ENCODE assay signal across 8 cellular contexts in genomic region chr18:2846638-2847340, GRCh38. TPM values are rescaled to one million over a fixed set of nuclear protein-coding genes. Genes with fewer than 3 reads are reported as not detected.
DNase-seq lines count a peak whose midpoint lies in the region; ATAC-seq and TF ChIP-seq lines count a peak whose summit lies in the region.

Gene EMILIN2 (plus strand): TSS chr18:2847006. CDS start chr18:2847189, 183 bp downstream.

- no peak for TF ChIP-seq EP300 in gastroesophageal sphincter (IDR thresholded peaks at IDR 0.05)

- no peaks in the 10 kb centered on the region for H3K9me3 Mint-ChIP-seq in osteocyte (ENCODE audit: unreplicated experiment)

- peaks cover 4% of the 10 kb centered on the region for H3K27me3 Mint-ChIP-seq in osteocyte (ENCODE audit: unreplicated experiment)

- peak within 1 kb of the TSS; percentile 66 for H3K27ac Mint-ChIP-seq in osteocyte (ENCODE audit: unreplicated experiment)

- H3K27ac ChIP-seq in HUES48 (ENCODE audit: low read depth, low read length) (peak within 1 kb of the TSS; percentile 75), gastroesophageal sphincter (peak within 1 kb of the TSS; percentile 3 to 86 (median 78))

- H3K9ac ChIP-seq in HUES48 (ENCODE audit: low read depth, low read length), result peak within 1 kb of the TSS; percentile 55

- H3K27me3 ChIP-seq in HUES48 (ENCODE audit: control insufficient read depth, insufficient read depth, low read length), result peaks cover 68% of the 10 kb centered on the region
- peaks cover 61% of the 10 kb centered on the region for H3K27me3 ChIP-seq in gastroesophageal sphincter

- peak within 1 kb of the TSS; percentile 75 for H3K4me3 ChIP-seq in HUES48 (ENCODE audit: low read depth, low read length)
- peak within 1 kb of the TSS; percentile 35 to 59 for H3K4me3 ChIP-seq in gastroesophageal sphincter

- peak within 1 kb of the TSS; percentile 84 for H3K4me3 Mint-ChIP-seq in osteocyte (ENCODE audit: unreplicated experiment)

- peak; percentile 59 to 65 for TF ChIP-seq POLR2A in gastroesophageal sphincter (IDR thresholded peaks at IDR 0.05)

- peaks cover 4% of the 10 kb centered on the region for H3K4me1 ChIP-seq in HUES48 (ENCODE audit: control insufficient read depth, insufficient read depth, low read length)
- H3K4me1 ChIP-seq in gastroesophageal sphincter, result peaks cover 0 to 25% (median 7%) of the 10 kb centered on the region in 3 donors

- ATAC-seq in GM19035 (IDR thresholded peaks at IDR 0.05; ENCODE audit: unreplicated experiment) (peak; percentile 47), gastroesophageal sphincter (peak; percentile 70)

- H3K36me3 ChIP-seq in HUES48 (ENCODE audit: control insufficient read depth, insufficient read depth, low read length), result no peaks in the 10 kb centered on the region
- no peaks in the 10 kb centered on the region for H3K36me3 ChIP-seq in gastroesophageal sphincter

- H3K4me1 Mint-ChIP-seq in osteocyte (ENCODE audit: unreplicated experiment), result peaks cover 14% of the 10 kb centered on the region

- in situ Hi-C loops in G401 (cut with HindIII; ENCODE audit: low sequenced_read_pairs), result no loop called here

- no peak for TF ChIP-seq CTCF in gastroesophageal sphincter (IDR thresholded peaks at IDR 0.05)
- TF ChIP-seq CTCF in osteocyte (IDR thresholded peaks at IDR 0.05), result no peak

- no peaks in the 10 kb centered on the region for H3K36me3 Mint-ChIP-seq in osteocyte (ENCODE audit: unreplicated experiment)

- peak; percentile 55 to 66 for DNase-seq in activated T-cell treated with anti-CD3 and anti-CD28 coated beads, Interleukin-2, amount 50 U/mL, for 48 hours
- no peak for DNase-seq in osteocyte (ENCODE audit: extremely low spot score, unreplicated experiment)
- DNase-seq in C1 segment of cervical spinal cord (lab: John Stamatoyannopoulos, UW), result no peak
- DNase-seq in hypothalamus (lab: John Stamatoyannopoulos, UW), result no peak
- DNase-seq in G401 (ENCODE audit: low spot score), result no peak

- no peaks in the 10 kb centered on the region for H3K9me3 ChIP-seq in HUES48 (ENCODE audit: control insufficient read depth, insufficient read depth, low read length)
- H3K9me3 ChIP-seq in gastroesophageal sphincter, result no peaks in the 10 kb centered on the region

- WGBS in gastroesophageal sphincter (ENCODE audit: low coverage in 1 of 2), 2 donors, result 1% methylated on average over 25 of the region's 82 CpGs; no CpG with 5 or more reads in 1 of the 2 donors

RNA-seq across cellular contexts. Expression of gene EMILIN2, which starts in this region (rescaled TPM):
- 10 to 100 TPM; 11.2 to 20.9 (median 17.0) TPM for total RNA-seq in gastroesophageal sphincter
- total RNA-seq in osteocyte, result 2.2 and 2.8 TPM in 2 replicates
- total RNA-seq in G401 (2014; rRNA removed; shearing (Covaris generic)), result 0.06 and 0.07 TPM in 2 replicates

Comparison
In these comparisons a context has a peak if more than half of its experiments do, and no peak if none do; other contexts are left out.
1. DNase-seq: peak in activated T-cell treated with anti-CD3 and anti-CD28 coated beads, Interleukin-2, amount 50 U/mL, for 48 hours (2 of 2); none in osteocyte (single experiment), C1 segment of cervical spinal cord (0 of 14), hypothalamus (0 of 51) and G401 (single experiment).